In the genomic region with DNA sequence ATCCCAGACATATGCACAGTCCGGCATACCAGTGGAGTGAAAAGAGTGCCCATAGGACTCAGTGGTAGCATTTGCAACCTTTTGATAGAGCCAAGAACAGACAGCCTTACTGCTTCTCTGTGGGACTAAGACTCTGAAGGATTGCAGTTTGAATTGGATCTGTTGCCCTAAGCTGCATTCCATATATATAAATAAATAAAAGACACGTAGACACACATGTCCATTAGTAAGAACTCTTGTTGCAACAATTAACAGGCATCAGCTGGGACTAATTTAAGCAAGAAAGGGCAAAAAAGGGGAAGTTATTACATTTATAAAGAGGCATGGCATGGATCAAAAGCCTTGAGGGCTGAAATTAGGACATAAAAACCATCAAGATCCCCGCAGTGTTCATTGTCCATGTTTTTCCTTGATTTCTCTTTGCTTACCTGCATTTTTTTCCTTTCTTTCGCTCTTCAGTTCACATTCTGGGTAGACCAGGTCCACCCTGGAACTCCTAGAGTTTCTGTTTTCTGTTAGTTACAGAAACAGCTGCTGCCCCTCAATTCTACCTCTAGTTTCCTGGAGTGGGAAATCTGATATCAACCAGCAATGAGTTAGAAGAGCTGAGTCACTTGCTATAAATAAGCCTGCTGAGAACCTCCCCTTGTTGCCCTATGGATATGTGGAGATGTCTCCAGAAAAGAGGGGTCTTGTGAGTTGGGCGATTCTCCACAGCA, we compare ENCODE assay signal across 14 cellular contexts.
A peak's percentile ranks its signal among the peaks of the same experiment; 100 is the strongest.
DNase-seq lines count a peak whose midpoint lies in the region; ATAC-seq and TF ChIP-seq lines count a peak whose summit lies in the region.
"Had no signal": no experiment of that assay in that cellular context is flagged by ENCODE, and none has a peak within 500 bp of the region (broad histone marks: within the 10 kb centered on the region; RNA-seq: fewer than 3 reads in every experiment).

No MANE protein-coding gene starts in this region.

- H3K9me2 ChIP-seq in Loucy (replicated peaks; ENCODE audit: low read depth, low read length) (no peaks in the 10 kb centered on the region), SK-N-SH (no peaks in the 10 kb centered on the region)

- H3K27me3 ChIP-seq in BE2C (no peaks in the 10 kb centered on the region), Loucy (ENCODE audit: insufficient read depth, low read length, poor library complexity, severe bottlenecking) (no peaks in the 10 kb centered on the region), SK-N-SH (ENCODE audit: insufficient read depth) (no peaks in the 10 kb centered on the region)
- H3K27me3 ChIP-seq: right atrium auricular region had no signal

- H3K4me2 ChIP-seq in Loucy (ENCODE audit: low read depth, low read length, poor library complexity, severe bottlenecking) (peak overlapping the region; percentile 44), SK-N-SH (0 out of 2 replicates have a peak overlapping the region, but pooled peaks have one; percentile 7)

- H3K9ac ChIP-seq in Loucy (ENCODE audit: low read depth, low read length, poor library complexity, severe bottlenecking) (peak overlapping the region; percentile 58), SK-N-SH (no peak overlapping the region)

- no peaks in the 10 kb centered on the region for H3K9me3 ChIP-seq in BE2C
- no peaks in the 10 kb centered on the region for H3K9me3 ChIP-seq in Loucy (ENCODE audit: insufficient read depth, low read depth, low read length)
- no peaks in the 10 kb centered on the region for H3K9me3 ChIP-seq in SK-N-SH
- H3K9me3 ChIP-seq: right atrium auricular region, thoracic aorta had no signal

- DNase-seq in BE2C (peak; percentile 15), SK-N-SH (peak; percentile 28), left kidney (ENCODE audit: low read depth, low spot score) (peak; percentile 90), NCI-H446 treated with DMSO at 0.1 percent for 48 hours (lab: John Stamatoyannopoulos, UW) (no peak), HK-2 (ENCODE audit: unreplicated experiment) (no peak), ACHN (no peak)
- DNase-seq: activated CD4-positive, alpha-beta T cell treated with anti-CD3 and anti-CD28 coated beads for 36 hours; left ventricle myocardium superior; naive thymus-derived CD4-positive, alpha-beta T cell; NCI-H226 had no signal

- POLR2A ChIA-PET in SK-N-SH (lab: Yijun Ruan, JAX): interaction anchor here (1.4 to 1.8 kb wide), 3 partner anchors 9 to 133 kb away, joined by 3 to 6 read pairs (median 6); partner anchors contain the start of gene SORCS1

- H2AFZ ChIP-seq in Loucy (ENCODE audit: low read length) (0 out of 2 replicates have a peak overlapping the region, but pooled peaks have one; percentile 1), SK-N-SH (ENCODE audit: low read depth) (no peak overlapping the region)

- H3K79me2 ChIP-seq in Loucy (ENCODE audit: insufficient read depth, low read length) (no peaks in the 10 kb centered on the region), SK-N-SH (ENCODE audit: insufficient read depth) (no peaks in the 10 kb centered on the region)

- TF ChIP-seq EP300 in SK-N-SH (IDR thresholded peaks at IDR 0.05; ENCODE audit: borderline replicate concordance in 1 of 2, low read depth in 1 of 2, low read length in 1 of 2): peak in 1 of 2 experiments; percentile 87; a peak in 2 of 4 replicates

- H3K36me3 ChIP-seq in BE2C (no peaks in the 10 kb centered on the region), Loucy (ENCODE audit: insufficient read depth, low read length) (no peaks in the 10 kb centered on the region), SK-N-SH (replicated peaks in 1 of 2; ENCODE audit: control insufficient read depth in 1 of 2, insufficient read depth in 2 of 2, low read length in 1 of 2) (no peaks in the 10 kb centered on the region)
- H3K36me3 ChIP-seq: right atrium auricular region, thoracic aorta had no signal

- H3K4me3 ChIP-seq in BE2C (ENCODE audit: low read depth, low read length) (peak overlapping the region; percentile 3; the same call in 1 of the 2 replicates), Loucy (ENCODE audit: low read length, poor library complexity, severe bottlenecking) (peak overlapping the region; percentile 22), SK-N-SH (ENCODE audit: low read depth in 2 of 2, low read length in 1 of 2) (no peak overlapping the region)
- H3K4me3 ChIP-seq: right atrium auricular region, thoracic aorta had no signal

- H3F3A ChIP-seq in Loucy (ENCODE audit: low read depth) (no peaks in the 10 kb centered on the region), SK-N-SH (replicated peaks; ENCODE audit: insufficient read depth) (no peaks in the 10 kb centered on the region)

- CTCF ChIA-PET in SK-N-SH (lab: Yijun Ruan, JAX): interaction anchor here (1.1 to 1.7 kb wide), 4 partner anchors 9 to 327 kb away, joined by 3 to 8 read pairs (median 4); no protein-coding TSS in a partner anchor

- H3K4me1 ChIP-seq in BE2C: peaks cover 46% of the 10 kb centered on the region
- peaks cover 45% of the 10 kb centered on the region for H3K4me1 ChIP-seq in Loucy (ENCODE audit: insufficient read depth, low read length, poor library complexity, severe bottlenecking)
- H3K4me1 ChIP-seq in SK-N-SH (ENCODE audit: control insufficient read depth in 1 of 2, insufficient read depth in 2 of 2, low read depth in 1 of 2, low read length in 1 of 2): peaks cover 6 to 41% of the 10 kb centered on the region in 2 experiments; a peak in 2 of 4 replicates
- H3K4me1 ChIP-seq: right atrium auricular region had no signal

- TF ChIP-seq CTCF in BE2C (IDR thresholded peaks at IDR 0.05; ENCODE audit: low read depth, low read length) (no peak), Loucy (conservative IDR thresholded peaks at IDR 0.05; ENCODE audit: low read length) (no peak), SK-N-SH (IDR thresholded peaks at IDR 0.05) (no peak)

- 24% methylated on average over 5 of the region's 5 CpGs for WGBS in SK-N-SH (ENCODE audit: low lambda C conversion rate)

- no peak for ATAC-seq in GM19328 (IDR thresholded peaks at IDR 0.05; ENCODE audit: unreplicated experiment)
- ATAC-seq: activated CD4-positive, alpha-beta T cell treated with anti-CD3 and anti-CD28 coated beads for 36 hours; left ventricle myocardium superior; naive thymus-derived CD4-positive, alpha-beta T cell had no signal

- peak overlapping the region; percentile 34 to 93; a peak in 3 of 4 replicates for H3K27ac ChIP-seq in SK-N-SH (ENCODE audit: low read depth in 2 of 2, low read length in 1 of 2)
- H3K27ac ChIP-seq: right atrium auricular region, thoracic aorta had no signal

- TF ChIP-seq RAD21 in SK-N-SH (IDR thresholded peaks at IDR 0.05; ENCODE audit: low read length): no peak

- in situ Hi-C loops in ACHN (cut with HindIII; ENCODE audit: low pct_ligation_motif_present, low pct_unique_long_range_greater_than_20kb, low sequenced_read_pairs): no loop called here

- H4K20me1 ChIP-seq in Loucy (ENCODE audit: insufficient read depth, low read length, poor library complexity, severe bottlenecking) (no peaks in the 10 kb centered on the region), SK-N-SH (ENCODE audit: insufficient read depth) (no peaks in the 10 kb centered on the region)

TF ChIP-seq in SK-N-SH, 30 proteins besides CTCF, POLR2A, EP300 and RAD21:
- TF ChIP-seq, protein P1, sequence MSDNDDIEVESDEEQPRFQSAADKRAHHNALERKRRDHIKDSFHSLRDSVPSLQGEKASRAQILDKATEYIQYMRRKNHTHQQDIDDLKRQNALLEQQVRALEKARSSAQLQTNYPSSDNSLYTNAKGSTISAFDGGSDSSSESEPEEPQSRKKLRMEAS (IDR thresholded peaks at IDR 0.05; ENCODE audit: low read depth): no peak
- TF ChIP-seq NFIC (IDR thresholded peaks at IDR 0.05; ENCODE audit: borderline replicate concordance) (no peak), YY1 (IDR thresholded peaks at IDR 0.05; ENCODE audit: low read depth) (no peak), SIN3A (IDR thresholded peaks at IDR 0.05; ENCODE audit: borderline replicate concordance, low read depth, low read length) (no peak), FOSL2 (IDR thresholded peaks at IDR 0.05; ENCODE audit: borderline replicate concordance, low read depth) (0 out of 2 replicates have a peak, but pooled peaks have one; percentile 3), RCOR1 (IDR thresholded peaks at IDR 0.05; ENCODE audit: low read length) (peak; percentile 65), FOXJ3 (CRISPR knock-in tag; IDR thresholded peaks at IDR 0.05) (no peak), USF1 (IDR thresholded peaks at IDR 0.05; ENCODE audit: borderline replicate concordance, low read depth) (no peak), SMC3 (IDR thresholded peaks at IDR 0.05; ENCODE audit: low read depth, low read length) (no peak), IRF3 (IDR thresholded peaks at IDR 0.05; ENCODE audit: low read depth, low read length) (no peak), TCF12 (IDR thresholded peaks at IDR 0.05) (peak; percentile 37; the same call in 1 of the 2 replicates), MEF2A (IDR thresholded peaks at IDR 0.05; ENCODE audit: borderline replicate concordance, low read depth) (no peak), PBX3 (IDR thresholded peaks at IDR 0.05) (no peak)

Comparison
In these comparisons a context has a peak if more than half of its experiments do, and no peak if none do; other contexts are left out.
1. DNase-seq: peak in BE2C (single experiment), SK-N-SH (single experiment) and left kidney (single experiment); none in NCI-H446 treated with DMSO at 0.1 percent for 48 hours (single experiment), HK-2 (single experiment) and ACHN (single experiment).
2. H3K4me3 ChIP-seq: peak in BE2C (single experiment) and Loucy (single experiment); none in SK-N-SH (0 of 2).